In genomic region chr7:44325181-44325671, GRCh38 we compare ENCODE assay signal across 9 cellular contexts. TPM values are rescaled to one million over a fixed set of nuclear protein-coding genes. Genes with fewer than 3 reads are reported as not detected.
DNase-seq lines count a peak whose midpoint lies in the region; ATAC-seq and TF ChIP-seq lines count a peak whose summit lies in the region.
"Had no signal": no experiment of that assay in that cellular context is flagged by ENCODE, and none has a peak within 500 bp of the region (broad histone marks: within the 10 kb centered on the region; RNA-seq: fewer than 3 reads in every experiment).

Gene CAMK2B (minus strand): TSS chr7:44325594. CDS start chr7:44325421, 173 bp downstream.

- peak; percentile 87 for DNase-seq in SK-N-SH
- DNase-seq in activated T-helper 2 cell treated with anti-CD3 and anti-CD28 coated beads, Interferon-gamma antibody, Interleukin-2, Interleukin-4, amounts not matched to agents 10 μg/mL and 5 μg/mL and 100 μg/mL, durations not matched to agents 14 hours and 24 hours and 36 hours (ENCODE audit: low spot score) = no peak
- no peak for DNase-seq in AML-193 (lab: John Stamatoyannopoulos, UW)
- DNase-seq in OCI-M1 (lab: John Stamatoyannopoulos, UW) = no peak

- H3K4me1 ChIP-seq in SK-N-SH (ENCODE audit: control insufficient read depth in 1 of 2, insufficient read depth in 2 of 2, low read depth in 1 of 2, low read length in 1 of 2) = peaks cover 0 to 37% of the 10 kb centered on the region in 2 experiments; a peak in 1 of 4 replicates
- H3K4me1 ChIP-seq in iPS-15b (ENCODE audit: control insufficient read depth, insufficient read depth, low read length) = peaks cover 4% of the 10 kb centered on the region

- H3K9me3 ChIP-seq in SK-N-SH (no peaks in the 10 kb centered on the region), iPS-15b (ENCODE audit: control insufficient read depth, insufficient read depth, low read length) (no peaks in the 10 kb centered on the region)

- no peak within 1 kb of the TSS for H3K9ac ChIP-seq in SK-N-SH
- H3K9ac ChIP-seq in iPS-15b (ENCODE audit: low read depth, low read length) = no peak within 1 kb of the TSS

- intact Hi-C loops in activated T-helper 2 cell treated with anti-CD3 and anti-CD28 coated beads, Interferon-gamma antibody, Interleukin-2, Interleukin-4, amounts not matched to agents 10 μg/mL and 5 μg/mL and 100 μg/mL, durations not matched to agents 14 hours and 24 hours and 36 hours (cut with micrococcal nuclease) = no loop called here

- no peak for ATAC-seq in SK-N-SH treated with all-trans-retinoic acid at 6 μM for 48 hours
- no peak for ATAC-seq in GM21825 (IDR thresholded peaks at IDR 0.05; ENCODE audit: unreplicated experiment)
- ATAC-seq: K562 had no signal

- TF ChIP-seq RAD21 in SK-N-SH (IDR thresholded peaks at IDR 0.05; ENCODE audit: low read length) = no peak

- H3K4me3 ChIP-seq in SK-N-SH (ENCODE audit: low read depth in 2 of 2, low read length in 1 of 2) (peak within 1 kb of the TSS in 1 of 2 experiments; percentile 51; a peak in 2 of 4 replicates), iPS-15b (ENCODE audit: low read depth, low read length) (peak within 1 kb of the TSS; percentile 54)
- H3K4me3 ChIP-seq: K562 had no signal

- no peaks in the 10 kb centered on the region for H3K79me2 ChIP-seq in SK-N-SH (ENCODE audit: insufficient read depth)

- POLR2A ChIA-PET in SK-N-SH (lab: Yijun Ruan, JAX) = no interaction called here

- H3K27ac ChIP-seq in SK-N-SH (ENCODE audit: low read depth in 2 of 2, low read length in 1 of 2) = no peak within 1 kb of the TSS

- no peaks in the 10 kb centered on the region for H3K9me2 ChIP-seq in SK-N-SH

- no peak within 1 kb of the TSS for H2AFZ ChIP-seq in SK-N-SH (ENCODE audit: low read depth)

- H3K36me3 ChIP-seq in SK-N-SH (replicated peaks in 1 of 2; ENCODE audit: control insufficient read depth in 1 of 2, insufficient read depth in 2 of 2, low read length in 1 of 2) (no peaks in the 10 kb centered on the region), iPS-15b (ENCODE audit: control insufficient read depth, insufficient read depth, low read length) (no peaks in the 10 kb centered on the region)

- peaks cover 37% of the 10 kb centered on the region for H3K27me3 ChIP-seq in SK-N-SH (ENCODE audit: insufficient read depth)
- peaks cover 46% of the 10 kb centered on the region for H3K27me3 ChIP-seq in iPS-15b (ENCODE audit: control insufficient read depth, insufficient read depth, low read length)

- no peak for TF ChIP-seq EP300 in SK-N-SH (IDR thresholded peaks at IDR 0.05; ENCODE audit: borderline replicate concordance in 1 of 2, low read depth in 1 of 2, low read length in 1 of 2)

- H3K4me2 ChIP-seq in SK-N-SH = no peak within 1 kb of the TSS

- no peak within 1 kb of the TSS for H3K27ac Mint-ChIP-seq in activated T-helper 2 cell treated with anti-CD3 and anti-CD28 coated beads, Interferon-gamma antibody, Interleukin-2, Interleukin-4, amounts not matched to agents 10 μg/mL and 5 μg/mL and 100 μg/mL, durations not matched to agents 14 hours and 24 hours and 36 hours
- H3K27ac Mint-ChIP-seq in stimulated activated naive CD8-positive, alpha-beta T cell treated with anti-CD3 and anti-CD28 coated beads, Interleukin-15, Interleukin-2, amounts not matched to agents 100 ng/mL and 50 ng/mL, for 24 hours = peak within 1 kb of the TSS; percentile 23

- H3K4me3 Mint-ChIP-seq in activated T-helper 2 cell treated with anti-CD3 and anti-CD28 coated beads, Interferon-gamma antibody, Interleukin-2, Interleukin-4, amounts not matched to agents 10 μg/mL and 5 μg/mL and 100 μg/mL, durations not matched to agents 14 hours and 24 hours and 36 hours (ENCODE audit: low read depth) = peak within 1 kb of the TSS; percentile 84
- H3K4me3 Mint-ChIP-seq in stimulated activated naive CD8-positive, alpha-beta T cell treated with anti-CD3 and anti-CD28 coated beads, Interleukin-15, Interleukin-2, amounts not matched to agents 100 ng/mL and 50 ng/mL, for 24 hours = peak within 1 kb of the TSS; percentile 79

- no peaks in the 10 kb centered on the region for H3K36me3 Mint-ChIP-seq in activated T-helper 2 cell treated with anti-CD3 and anti-CD28 coated beads, Interferon-gamma antibody, Interleukin-2, Interleukin-4, amounts not matched to agents 10 μg/mL and 5 μg/mL and 100 μg/mL, durations not matched to agents 14 hours and 24 hours and 36 hours (ENCODE audit: low read depth)
- H3K36me3 Mint-ChIP-seq in stimulated activated naive CD8-positive, alpha-beta T cell treated with anti-CD3 and anti-CD28 coated beads, Interleukin-15, Interleukin-2, amounts not matched to agents 100 ng/mL and 50 ng/mL, for 24 hours (ENCODE audit: low read depth) = no peaks in the 10 kb centered on the region

- peaks cover 3% of the 10 kb centered on the region for H3K4me1 Mint-ChIP-seq in activated T-helper 2 cell treated with anti-CD3 and anti-CD28 coated beads, Interferon-gamma antibody, Interleukin-2, Interleukin-4, amounts not matched to agents 10 μg/mL and 5 μg/mL and 100 μg/mL, durations not matched to agents 14 hours and 24 hours and 36 hours (ENCODE audit: low read depth)
- H3K4me1 Mint-ChIP-seq in stimulated activated naive CD8-positive, alpha-beta T cell treated with anti-CD3 and anti-CD28 coated beads, Interleukin-15, Interleukin-2, amounts not matched to agents 100 ng/mL and 50 ng/mL, for 24 hours (ENCODE audit: low read depth) = peaks cover 4% of the 10 kb centered on the region

- H3K27me3 Mint-ChIP-seq in activated T-helper 2 cell treated with anti-CD3 and anti-CD28 coated beads, Interferon-gamma antibody, Interleukin-2, Interleukin-4, amounts not matched to agents 10 μg/mL and 5 μg/mL and 100 μg/mL, durations not matched to agents 14 hours and 24 hours and 36 hours (ENCODE audit: low read depth) = peaks cover 47% of the 10 kb centered on the region
- peaks cover 33% of the 10 kb centered on the region for H3K27me3 Mint-ChIP-seq in stimulated activated naive CD8-positive, alpha-beta T cell treated with anti-CD3 and anti-CD28 coated beads, Interleukin-15, Interleukin-2, amounts not matched to agents 100 ng/mL and 50 ng/mL, for 24 hours

- CTCF ChIA-PET in SK-N-SH (lab: Yijun Ruan, JAX) = interaction anchor here (0.7 to 1.4 kb wide), 3 partner anchors 67 to 111 kb away, joined by 3 to 4 read pairs (median 3); no protein-coding TSS in a partner anchor

- H3K9me3 Mint-ChIP-seq in activated T-helper 2 cell treated with anti-CD3 and anti-CD28 coated beads, Interferon-gamma antibody, Interleukin-2, Interleukin-4, amounts not matched to agents 10 μg/mL and 5 μg/mL and 100 μg/mL, durations not matched to agents 14 hours and 24 hours and 36 hours = no peaks in the 10 kb centered on the region
- H3K9me3 Mint-ChIP-seq in stimulated activated naive CD8-positive, alpha-beta T cell treated with anti-CD3 and anti-CD28 coated beads, Interleukin-15, Interleukin-2, amounts not matched to agents 100 ng/mL and 50 ng/mL, for 24 hours = no peaks in the 10 kb centered on the region

- WGBS in SK-N-SH (ENCODE audit: low lambda C conversion rate) = 3% methylated on average over 8 of the region's 89 CpGs

- H3F3A ChIP-seq in SK-N-SH (replicated peaks; ENCODE audit: insufficient read depth) = no peaks in the 10 kb centered on the region

- no peaks in the 10 kb centered on the region for H4K20me1 ChIP-seq in SK-N-SH (ENCODE audit: insufficient read depth)

- no peak for TF ChIP-seq CTCF in SK-N-SH (IDR thresholded peaks at IDR 0.05)

TF ChIP-seq in SK-N-SH, 30 proteins besides CTCF, POLR2A, EP300 and RAD21:
- TF ChIP-seq RCOR1 (IDR thresholded peaks at IDR 0.05; ENCODE audit: low read length) (no peak), NRF1 (IDR thresholded peaks at IDR 0.05; ENCODE audit: low read depth, low read length) (peak; percentile 4; the same call in 1 of the 2 replicates), FOXM1 (IDR thresholded peaks at IDR 0.05; ENCODE audit: low read depth) (no peak)

TF ChIP-seq in SK-N-SH treated with all-trans-retinoic acid at 6 μM for 48 hours, 23 proteins besides CTCF, POLR2A, EP300 and RAD21:
- TF ChIP-seq ZNF8 (CRISPR knock-in tag; IDR thresholded peaks at IDR 0.05) = no peak
TF ChIP-seq in SK-N-SH treated with all-trans-retinoic acid at 6 μM for 48 hours: peak in this region for 0.

RNA-seq across cellular contexts. Expression of gene CAMK2B, which starts in this region (rescaled TPM):
- 0.10 and 0.20 TPM in 2 replicates for polyA plus RNA-seq in SK-N-SH (2012; rRNA removed)
- 0.13 and 0.17 TPM in 2 replicates for polyA plus RNA-seq in SK-N-SH (2012; cell fraction: cytosol; rRNA removed)
- polyA plus RNA-seq in SK-N-SH (2012; cell fraction: nucleus; rRNA removed) = 0.15 and 0.19 TPM in 2 replicates
- total RNA-seq in activated T-helper 2 cell treated with anti-CD3 and anti-CD28 coated beads, Interferon-gamma antibody, Interleukin-2, Interleukin-4, amounts not matched to agents 10 μg/mL and 5 μg/mL and 100 μg/mL, durations not matched to agents 14 hours and 24 hours and 36 hours = 1.9 and 2.1 TPM in 2 replicates

Comparison
In these comparisons a context has a peak if more than half of its experiments do, and no peak if none do; other contexts are left out.
1. Peak in DNase-seq in SK-N-SH; RNA of the gene not detected or under 1 TPM.